Comparison of ENCODE assay signal across 8 cellular contexts in the genomic region with DNA sequence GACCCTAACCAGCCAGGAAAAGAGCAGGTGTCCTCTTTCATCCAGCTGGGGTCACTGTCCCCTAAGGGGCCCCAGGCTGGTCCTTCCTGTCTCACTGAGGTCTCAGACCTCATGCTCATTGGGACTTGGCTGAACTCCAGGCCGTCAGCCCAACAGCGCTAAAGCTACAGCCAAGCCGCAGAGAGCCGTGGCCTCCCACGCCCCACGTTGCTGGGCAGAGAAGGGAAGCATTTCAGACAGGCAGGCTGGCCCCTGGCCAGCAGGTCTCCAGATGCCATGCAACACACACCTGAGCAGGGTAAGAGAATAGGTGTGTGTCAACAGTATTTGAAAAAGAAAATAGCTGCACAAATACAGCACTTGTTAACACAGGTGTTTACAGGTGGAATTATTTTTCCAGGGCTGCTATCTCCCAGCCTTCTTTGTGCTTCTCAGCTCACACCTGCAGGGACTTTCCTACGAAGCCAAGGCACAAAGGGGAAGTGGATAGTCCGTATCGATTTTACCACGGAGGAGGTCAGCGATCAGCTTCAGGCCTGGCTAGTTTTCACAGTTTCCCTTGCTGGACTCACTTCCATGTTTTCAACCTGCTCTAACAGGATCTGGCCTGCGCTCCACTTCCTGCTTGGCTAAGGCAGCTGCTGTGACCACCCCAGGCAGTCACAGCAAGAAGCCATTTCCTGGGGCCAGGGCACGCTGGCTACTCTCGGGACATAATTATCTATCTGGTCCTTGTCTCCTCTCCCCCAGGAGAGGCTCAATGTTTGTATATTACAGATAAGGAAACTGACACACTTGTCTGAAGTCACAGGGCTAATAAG.
DNase-seq lines count a peak whose midpoint lies in the region; ATAC-seq, FAIRE-seq and TF ChIP-seq lines count a peak whose summit lies in the region.

No MANE protein-coding gene starts in this region.

- peak overlapping the region; percentile 50 for H3K27ac Mint-ChIP-seq in activated CD8-positive, alpha-beta T cell treated with anti-CD3 and anti-CD28 coated beads, Interleukin-2, amount 10 ng/mL, durations not matched to agents 7 days and 5 days
- H3K27ac Mint-ChIP-seq in activated CD4-positive, alpha-beta T cell treated with anti-CD3 and anti-CD28 coated beads for 36 hours, result no peak overlapping the region

- WGBS in A549 (ENCODE audit: missing lambda C conversion rate), result 74% methylated on average over 14 of the region's 14 CpGs

- peak; percentile 37 to 47; a peak in 3 of 5 replicates for TF ChIP-seq RAD21 in A549 (conservative IDR thresholded peaks at IDR 0.05 in 1 of 2, IDR thresholded peaks at IDR 0.05 in 1 of 2)

- peaks cover 28% of the 10 kb centered on the region for H3K36me3 Mint-ChIP-seq in activated CD8-positive, alpha-beta T cell treated with anti-CD3 and anti-CD28 coated beads, Interleukin-2, amount 10 ng/mL, durations not matched to agents 7 days and 5 days (ENCODE audit: low read depth)
- H3K36me3 Mint-ChIP-seq in activated CD4-positive, alpha-beta T cell treated with anti-CD3 and anti-CD28 coated beads for 36 hours (ENCODE audit: low read depth), result no peaks in the 10 kb centered on the region

- H3K9me3 ChIP-seq in A549, result peaks cover 1% of the 10 kb centered on the region; the same call in 2 of the 3 replicates
- no peaks in the 10 kb centered on the region for H3K9me3 ChIP-seq in iPS-18c (ENCODE audit: control insufficient read depth, insufficient read depth, low read length)

- CTCF ChIA-PET in A549 (lab: Yijun Ruan, JAX), result interaction anchor here (1.1 to 1.5 kb wide), 2 partner anchors 32 to 154 kb away, joined by 3 to 4 read pairs; no protein-coding TSS in a partner anchor
- CTCF ChIA-PET in activated CD8-positive, alpha-beta T cell treated with anti-CD3 and anti-CD28 coated beads, Interleukin-2, amount 10 ng/mL, durations not matched to agents 7 days and 5 days (lab: Charles Lee), result interaction anchor here (0.9 to 1.4 kb wide), 2 partner anchors 11 to 19 kb away, joined by 3 to 4 read pairs; no protein-coding TSS in a partner anchor
- CTCF ChIA-PET in activated CD4-positive, alpha-beta T cell treated with anti-CD3 and anti-CD28 coated beads for 36 hours (lab: Charles Lee), result interaction anchor here (0.7 kb wide), 1 partner anchor 37 kb away, joined by 3 read pairs; no protein-coding TSS in a partner anchor

- H3K27ac ChIP-seq in A549 (no peak overlapping the region), skin epidermis (peak overlapping the region in 14 of 21 experiments; percentile 10 to 58 (median 25))

- no peak for TF ChIP-seq POLR2A in A549 (IDR thresholded peaks at IDR 0.05; ENCODE audit: low read length)

- no peak for TF ChIP-seq CTCF in A549 (IDR thresholded peaks at IDR 0.05)

- peak in 1 of 2 experiments; percentile 19 for DNase-seq in A549 (ENCODE audit: low read depth in 1 of 2, low spot score in 1 of 2)
- DNase-seq in NCI-H1930 (lab: John Stamatoyannopoulos, UW), result peak; percentile 74 to 78
- no peak for DNase-seq in activated CD8-positive, alpha-beta T cell treated with anti-CD3 and anti-CD28 coated beads, Interleukin-2, amount 10 ng/mL, durations not matched to agents 7 days and 5 days
- no peak for DNase-seq in activated CD4-positive, alpha-beta T cell treated with anti-CD3 and anti-CD28 coated beads for 36 hours

- H3K4me3 Mint-ChIP-seq in activated CD8-positive, alpha-beta T cell treated with anti-CD3 and anti-CD28 coated beads, Interleukin-2, amount 10 ng/mL, durations not matched to agents 7 days and 5 days, result no peak overlapping the region
- no peak overlapping the region for H3K4me3 Mint-ChIP-seq in activated CD4-positive, alpha-beta T cell treated with anti-CD3 and anti-CD28 coated beads for 36 hours

- H3K4me2 ChIP-seq in A549, result no peak overlapping the region

- H3K4me3 ChIP-seq in A549 (no peak overlapping the region), iPS-18c (ENCODE audit: insufficient read depth, low read depth, low read length) (peak overlapping the region; percentile 15; the same call in 1 of the 2 replicates), skin epidermis (no peak overlapping the region)

- no peaks in the 10 kb centered on the region for H3K4me1 ChIP-seq in A549

- no peaks in the 10 kb centered on the region for H3K27me3 Mint-ChIP-seq in activated CD8-positive, alpha-beta T cell treated with anti-CD3 and anti-CD28 coated beads, Interleukin-2, amount 10 ng/mL, durations not matched to agents 7 days and 5 days (ENCODE audit: low read depth)
- no peaks in the 10 kb centered on the region for H3K27me3 Mint-ChIP-seq in activated CD4-positive, alpha-beta T cell treated with anti-CD3 and anti-CD28 coated beads for 36 hours

- FAIRE-seq in A549 (lab: Jason Lieb, UNC), result no peak

- peaks cover 79% of the 10 kb centered on the region for H3K4me1 Mint-ChIP-seq in activated CD8-positive, alpha-beta T cell treated with anti-CD3 and anti-CD28 coated beads, Interleukin-2, amount 10 ng/mL, durations not matched to agents 7 days and 5 days (ENCODE audit: low read depth)
- H3K4me1 Mint-ChIP-seq in activated CD4-positive, alpha-beta T cell treated with anti-CD3 and anti-CD28 coated beads for 36 hours, result peaks cover 31% of the 10 kb centered on the region

- intact Hi-C loops in activated CD4-positive, alpha-beta T cell treated with anti-CD3 and anti-CD28 coated beads for 36 hours (cut with DNase I, micrococcal nuclease), result no loop called here

- no peak for TF ChIP-seq EP300 in A549 (IDR thresholded peaks at IDR 0.05)

- ATAC-seq in A549 (peak in 1 of 2 experiments; percentile 49; a peak in 3 of 6 replicates), GM18868 (IDR thresholded peaks at IDR 0.05; ENCODE audit: unreplicated experiment) (peak; percentile 68), HG03025 (IDR thresholded peaks at IDR 0.05; ENCODE audit: low FRiP score, unreplicated experiment) (peak; percentile 50)
- ATAC-seq in activated CD8-positive, alpha-beta T cell treated with anti-CD3 and anti-CD28 coated beads, Interleukin-2, amount 10 ng/mL, durations not matched to agents 7 days and 5 days, result no peak
- ATAC-seq in activated CD4-positive, alpha-beta T cell treated with anti-CD3 and anti-CD28 coated beads for 36 hours, result no peak

- POLR2A ChIA-PET in A549 (lab: Yijun Ruan, JAX), result no interaction called here
- POLR2A ChIA-PET in activated CD8-positive, alpha-beta T cell treated with anti-CD3 and anti-CD28 coated beads, Interleukin-2, amount 10 ng/mL, durations not matched to agents 7 days and 5 days (lab: Charles Lee), result interaction anchor here (0.9 to 1.7 kb wide), 2 partner anchors 12 to 156 kb away, joined by 5 read pairs; a partner anchor contains a TSS
- POLR2A ChIA-PET in activated CD4-positive, alpha-beta T cell treated with anti-CD3 and anti-CD28 coated beads for 36 hours (lab: Charles Lee), result interaction anchor here (0.9 kb wide), 1 partner anchor 11 kb away, joined by 3 read pairs; no protein-coding TSS in a partner anchor

- peaks cover 11% of the 10 kb centered on the region for H3K9me3 Mint-ChIP-seq in activated CD8-positive, alpha-beta T cell treated with anti-CD3 and anti-CD28 coated beads, Interleukin-2, amount 10 ng/mL, durations not matched to agents 7 days and 5 days (ENCODE audit: insufficient read depth)
- peaks cover 2% of the 10 kb centered on the region for H3K9me3 Mint-ChIP-seq in activated CD4-positive, alpha-beta T cell treated with anti-CD3 and anti-CD28 coated beads for 36 hours (ENCODE audit: low read depth)

TF ChIP-seq in A549, 52 proteins besides CTCF, POLR2A, EP300 and RAD21:
- TF ChIP-seq HOXA7 (CRISPR knock-in tag; IDR thresholded peaks at IDR 0.05) (no peak), CHD2 (IDR thresholded peaks at IDR 0.05; ENCODE audit: low read length, partially characterized antibody) (no peak)

Comparison
In these comparisons a context has a peak if more than half of its experiments do, and no peak if none do; other contexts are left out.
1. ATAC-seq: peak in GM18868 (single experiment) and HG03025 (single experiment); none in activated CD8-positive, alpha-beta T cell treated with anti-CD3 and anti-CD28 coated beads, Interleukin-2, amount 10 ng/mL, durations not matched to agents 7 days and 5 days (single experiment) and activated CD4-positive, alpha-beta T cell treated with anti-CD3 and anti-CD28 coated beads for 36 hours (single experiment).
2. DNase-seq: peak in NCI-H1930 (2 of 2); none in activated CD8-positive, alpha-beta T cell treated with anti-CD3 and anti-CD28 coated beads, Interleukin-2, amount 10 ng/mL, durations not matched to agents 7 days and 5 days (single experiment) and activated CD4-positive, alpha-beta T cell treated with anti-CD3 and anti-CD28 coated beads for 36 hours (single experiment).
3. H3K27ac ChIP-seq: peak in skin epidermis (14 of 21); none in A549 (0 of 2).